In genomic region chr1:59142663-59143487, GRCh38 we compare ENCODE assay signal across 8 cellular contexts.
DNase-seq lines count a peak whose midpoint lies in the region; ATAC-seq, FAIRE-seq and TF ChIP-seq lines count a peak whose summit lies in the region.
"Had no signal": no experiment of that assay in that cellular context is flagged by ENCODE, and none has a peak within 500 bp of the region (broad histone marks: within the 10 kb centered on the region; RNA-seq: fewer than 3 reads in every experiment).

No MANE protein-coding gene starts in this region.

- WGBS in gastroesophageal sphincter (ENCODE audit: low coverage in 1 of 2), 2 donors, result 55 to 64% methylated on average over 7 to 8 of the region's 8 CpGs
- 62 to 71% (median 66%) methylated on average over 8 of the region's 8 CpGs for WGBS in small intestine, 3 donors

- ATAC-seq in SK-N-SH treated with all-trans-retinoic acid at 6 μM for 48 hours (peak; percentile 87), gastroesophageal sphincter (peak; percentile 64), HG02642 (IDR thresholded peaks at IDR 0.05; ENCODE audit: poor library complexity, unreplicated experiment) (no peak), GM19467 (IDR thresholded peaks at IDR 0.05; ENCODE audit: unreplicated experiment) (no peak)

- H3K36me3 ChIP-seq in gastroesophageal sphincter (no peaks in the 10 kb centered on the region), small intestine (ENCODE audit: control insufficient read depth in 2 of 2, insufficient read depth in 2 of 2, low read length in 2 of 2) (no peaks in the 10 kb centered on the region)

- no peak for FAIRE-seq in small intestine (lab: Jason Lieb, UNC)

- TF ChIP-seq CTCF in gastroesophageal sphincter (IDR thresholded peaks at IDR 0.05), result no peak

- no peak overlapping the region for H3K4me3 ChIP-seq in gastroesophageal sphincter
- H3K4me3 ChIP-seq in small intestine (ENCODE audit: low read depth in 1 of 2, low read length in 2 of 2), result no peak overlapping the region

- intact Hi-C loops in posterior cingulate gyrus (cut with DNase I), result no loop called here

- no peaks in the 10 kb centered on the region for H3K27me3 ChIP-seq in gastroesophageal sphincter
- no peaks in the 10 kb centered on the region for H3K27me3 ChIP-seq in small intestine (ENCODE audit: control insufficient read depth in 2 of 2, insufficient read depth in 2 of 2, low read length in 2 of 2)

- H3K4me1 ChIP-seq in gastroesophageal sphincter (peaks cover 0 to 40% (median 0%) of the 10 kb centered on the region in 3 donors), small intestine (ENCODE audit: control insufficient read depth in 2 of 2, insufficient read depth in 1 of 2, low read depth in 1 of 2, low read length in 1 of 2) (peaks cover 0 to 8% of the 10 kb centered on the region in 2 donors)

- peak overlapping the region in 2 of 4 donors; percentile 56 to 63 for H3K27ac ChIP-seq in gastroesophageal sphincter
- H3K27ac ChIP-seq in small intestine (ENCODE audit: low read depth in 1 of 2, low read length in 1 of 2), result peak overlapping the region in 1 of 2 donors; percentile 2

- no peak for TF ChIP-seq POLR2A in gastroesophageal sphincter (IDR thresholded peaks at IDR 0.05)

- peak; percentile 55 for DNase-seq in H4 (ENCODE audit: low spot score)
- DNase-seq in small intestine, result peak; percentile 47
- DNase-seq in posterior cingulate gyrus, result no peak
- DNase-seq: anterior cingulate cortex had no signal

- no peak for TF ChIP-seq EP300 in gastroesophageal sphincter (IDR thresholded peaks at IDR 0.05)

- H3K9me3 ChIP-seq in gastroesophageal sphincter (no peaks in the 10 kb centered on the region), small intestine (ENCODE audit: control insufficient read depth, low read depth) (no peaks in the 10 kb centered on the region)

TF ChIP-seq in SK-N-SH treated with all-trans-retinoic acid at 6 μM for 48 hours, 23 proteins besides CTCF, POLR2A, EP300 and RAD21:
- TF ChIP-seq TOX (CRISPR knock-in tag; IDR thresholded peaks at IDR 0.05; ENCODE audit: borderline replicate concordance), result no peak
- no peak for TF ChIP-seq CREB5 (CRISPR knock-in tag; IDR thresholded peaks at IDR 0.05; ENCODE audit: low read depth)
- TF ChIP-seq RARB (CRISPR knock-in tag; IDR thresholded peaks at IDR 0.05), result no peak
- TF ChIP-seq ISL1 (CRISPR knock-in tag; IDR thresholded peaks at IDR 0.05), result peak; percentile 49
- peak; percentile 47; the same call in 1 of the 2 replicates for TF ChIP-seq ZFP3 (CRISPR knock-in tag; IDR thresholded peaks at IDR 0.05)

Comparison
In these comparisons a context has a peak if more than half of its experiments do, and no peak if none do; other contexts are left out.
1. DNase-seq: peak in H4 (single experiment) and small intestine (single experiment); none in posterior cingulate gyrus (0 of 10).
2. ATAC-seq: peak in SK-N-SH treated with all-trans-retinoic acid at 6 μM for 48 hours (single experiment) and gastroesophageal sphincter (single experiment); none in HG02642 (single experiment) and GM19467 (single experiment).